19 cellular contexts compared by ENCODE assay signal in genomic region chr2:217804338-217804737, GRCh38.
DNase-seq lines count a peak whose midpoint lies in the region; ATAC-seq and TF ChIP-seq lines count a peak whose summit lies in the region.
"Had no signal": no experiment of that assay in that cellular context is flagged by ENCODE, and none has a peak within 500 bp of the region (broad histone marks: within the 10 kb centered on the region; RNA-seq: fewer than 3 reads in every experiment).

No MANE protein-coding gene starts in this region.

- no peaks in the 10 kb centered on the region for H3K36me3 Mint-ChIP-seq in activated naive CD4-positive, alpha-beta T cell treated with anti-CD3 and anti-CD28 coated beads, Interleukin-2, amount 10 ng/mL, durations not matched to agents 7 days and 5 days

- TF ChIP-seq POLR2A in ovary (IDR thresholded peaks at IDR 0.05) (no peak), vagina (IDR thresholded peaks at IDR 0.05) (no peak)

- no peaks in the 10 kb centered on the region for H3K27me3 Mint-ChIP-seq in activated naive CD4-positive, alpha-beta T cell treated with anti-CD3 and anti-CD28 coated beads, Interleukin-2, amount 10 ng/mL, durations not matched to agents 7 days and 5 days

- no peak overlapping the region for H3K27ac Mint-ChIP-seq in activated naive CD4-positive, alpha-beta T cell treated with anti-CD3 and anti-CD28 coated beads, Interleukin-2, amount 10 ng/mL, durations not matched to agents 7 days and 5 days

- H3K9me3 ChIP-seq in left ventricle myocardium inferior (replicated peaks): no peaks in the 10 kb centered on the region
- no peaks in the 10 kb centered on the region for H3K9me3 ChIP-seq in ovary
- no peaks in the 10 kb centered on the region for H3K9me3 ChIP-seq in vagina
- no peaks in the 10 kb centered on the region for H3K9me3 ChIP-seq in mucosa of descending colon
- H3K9me3 ChIP-seq: thyroid gland had no signal

- no peaks in the 10 kb centered on the region for H3K4me1 Mint-ChIP-seq in activated naive CD4-positive, alpha-beta T cell treated with anti-CD3 and anti-CD28 coated beads, Interleukin-2, amount 10 ng/mL, durations not matched to agents 7 days and 5 days

- H3K36me3 ChIP-seq in left ventricle myocardium inferior (peaks cover 67% of the 10 kb centered on the region), ovary (no peaks in the 10 kb centered on the region), vagina (peaks cover 0 to 49% of the 10 kb centered on the region in 2 donors), mucosa of descending colon (ENCODE audit: low read depth) (no peaks in the 10 kb centered on the region)

- peaks cover 97% of the 10 kb centered on the region for H3K4me1 ChIP-seq in left ventricle myocardium inferior
- peaks cover 52% of the 10 kb centered on the region for H3K4me1 ChIP-seq in ovary (ENCODE audit: insufficient read depth)
- H3K4me1 ChIP-seq in vagina: peaks cover 42% of the 10 kb centered on the region
- H3K4me1 ChIP-seq in mucosa of descending colon (ENCODE audit: low read depth): no peaks in the 10 kb centered on the region
- H3K4me1 ChIP-seq: thyroid gland had no signal

- CTCF ChIA-PET in activated naive CD4-positive, alpha-beta T cell treated with anti-CD3 and anti-CD28 coated beads, Interleukin-2, amount 10 ng/mL, durations not matched to agents 7 days and 5 days (lab: Charles Lee): interaction anchor here (1.9 kb wide), 1 partner anchor 14 kb away, joined by 10 read pairs; no protein-coding TSS in a partner anchor

- H3K4me3 Mint-ChIP-seq in activated naive CD4-positive, alpha-beta T cell treated with anti-CD3 and anti-CD28 coated beads, Interleukin-2, amount 10 ng/mL, durations not matched to agents 7 days and 5 days: no peak overlapping the region

- 62 to 71% (median 63%) methylated on average over 12 of the region's 12 CpGs for WGBS in ovary, 3 donors

- ATAC-seq in mucosa of descending colon: no peak

- TF ChIP-seq CTCF in left ventricle myocardium inferior (IDR thresholded peaks at IDR 0.05; ENCODE audit: borderline replicate concordance) (no peak), ovary (IDR thresholded peaks at IDR 0.05) (no peak), vagina (IDR thresholded peaks at IDR 0.05) (no peak), mucosa of descending colon (IDR thresholded peaks at IDR 0.05) (no peak)

- H3K27ac ChIP-seq in left ventricle myocardium inferior (replicated peaks): peak overlapping the region; percentile 73
- peak overlapping the region; percentile 38 to 52 for H3K27ac ChIP-seq in ovary
- H3K27ac ChIP-seq in vagina: peak overlapping the region; percentile 39
- H3K27ac ChIP-seq: C4-2B, thyroid gland, VCaP had no signal

- peak; percentile 13 for DNase-seq in activated naive CD4-positive, alpha-beta T cell treated with anti-CD3 and anti-CD28 coated beads, Interleukin-2, amount 10 ng/mL, durations not matched to agents 7 days and 5 days
- no peak for DNase-seq in activated naive CD4-positive, alpha-beta T cell (lab: John Stamatoyannopoulos, UW)
- DNase-seq in left ventricle myocardium inferior (peak; percentile 32), ovary (peak in 3 of 5 donors; percentile 11 to 47 (median 46)), vagina (ENCODE audit: extremely low spot score in 2 of 2) (no peak), NCI-H1930 (lab: John Stamatoyannopoulos, UW) (no peak), mucosa of descending colon (no peak)
- DNase-seq in activated CD4-positive, alpha-beta T cell treated with anti-CD3 and anti-CD28 coated beads for 1 hour: no peak
- DNase-seq: 8988T; activated CD8-positive, alpha-beta memory T cell treated with anti-CD3 and anti-CD28 coated beads for 24 hours; amygdala; DMS79 treated with DMSO at 0.1 percent for 48 hours; kidney; NCI-H2029 treated with DMSO at 0.1 percent for 48 hours; NCI-H524 treated with DMSO at 0.1 percent for 48 hours; stimulated activated CD4-positive, alpha-beta T cell treated with anti-CD3 and anti-CD28 coated beads, Interleukin-1b, Interleukin-23, amount 100 ng/mL, for 48 hours; thyroid gland had no signal

- H3K27me3 ChIP-seq in left ventricle myocardium inferior (ENCODE audit: low read depth) (no peaks in the 10 kb centered on the region), ovary (no peaks in the 10 kb centered on the region), vagina (no peaks in the 10 kb centered on the region)
- H3K27me3 ChIP-seq: thyroid gland had no signal

- TF ChIP-seq EP300 in ovary (IDR thresholded peaks at IDR 0.05): no peak

- peaks cover 4% of the 10 kb centered on the region for H3K9me3 Mint-ChIP-seq in activated naive CD4-positive, alpha-beta T cell treated with anti-CD3 and anti-CD28 coated beads, Interleukin-2, amount 10 ng/mL, durations not matched to agents 7 days and 5 days

- intact Hi-C loops in left ventricle myocardium inferior (cut with micrococcal nuclease): no loop called here
- intact Hi-C loops in ovary (cut with DNase I): loop anchor here (5.0 to 10.0 kb wide), 3 partner anchors 33 to 83 kb away; no protein-coding TSS in a partner anchor
- intact Hi-C loops in vagina (cut with DNase I): loop anchor here (5.0 kb wide), 1 partner anchor 78 kb away; no protein-coding TSS in a partner anchor
- intact Hi-C loops in mucosa of descending colon (cut with DNase I, micrococcal nuclease): loop anchor here in 1 of 2 donors (10.0 kb wide), 1 partner anchor 180 kb away; no protein-coding TSS in a partner anchor

- H3K4me3 ChIP-seq in left ventricle myocardium inferior (no peak overlapping the region), ovary (no peak overlapping the region), vagina (no peak overlapping the region), mucosa of descending colon (no peak overlapping the region)
- H3K4me3 ChIP-seq: thyroid gland had no signal

Comparison
In these comparisons a context has a peak if more than half of its experiments do, and no peak if none do; other contexts are left out.
1. DNase-seq: peak in activated naive CD4-positive, alpha-beta T cell treated with anti-CD3 and anti-CD28 coated beads, Interleukin-2, amount 10 ng/mL, durations not matched to agents 7 days and 5 days (single experiment), left ventricle myocardium inferior (single experiment) and ovary (3 of 5); none in activated naive CD4-positive, alpha-beta T cell (0 of 4), vagina (0 of 2), NCI-H1930 (0 of 2), activated CD4-positive, alpha-beta T cell treated with anti-CD3 and anti-CD28 coated beads for 1 hour (single experiment) and mucosa of descending colon (0 of 3).
2. Peak in every context shown above with its lines, with median percentiles within 50 percentile points of each other: H3K27ac ChIP-seq.